Comparison of ENCODE assay signal across 1 cellular context in the genomic region with DNA sequence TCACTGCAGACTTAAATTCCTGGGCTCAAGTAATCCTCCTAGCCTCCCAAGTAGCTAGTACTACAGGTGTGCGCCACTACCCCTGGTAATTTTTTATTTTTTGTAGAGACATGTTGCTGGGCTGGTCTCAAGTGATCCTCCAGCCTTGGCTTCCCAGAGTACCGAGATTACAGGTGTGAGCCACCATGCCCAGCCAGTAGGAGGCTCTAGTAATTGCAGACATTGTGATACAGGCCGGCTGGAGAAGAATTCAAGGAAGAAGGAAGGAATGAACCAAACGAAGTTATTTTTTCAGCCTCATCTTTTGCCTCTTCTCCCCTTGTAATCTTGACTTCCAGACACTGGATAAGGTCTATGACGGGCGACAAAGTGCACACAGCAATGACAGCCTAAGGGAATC.
TF ChIP-seq lines count a peak whose summit lies in the region.

No MANE protein-coding gene starts in this region.

TF ChIP-seq in HepG2, 621 proteins besides CTCF, POLR2A, EP300 and RAD21:
- TF ChIP-seq ZNF816 (CRISPR knock-in tag; IDR thresholded peaks at IDR 0.05; ENCODE audit: borderline replicate concordance) (no peak), NR3C1 (CRISPR knock-in tag; IDR thresholded peaks at IDR 0.05) (no peak), STAG1 (CRISPR knock-in tag; IDR thresholded peaks at IDR 0.05) (0 out of 2 replicates have a peak, but pooled peaks have one; percentile 18), PTBP1 (IDR thresholded peaks at IDR 0.05; ENCODE audit: low read depth, low read length, poor library complexity, severe bottlenecking) (no peak), TARDBP (CRISPR knock-in tag; IDR thresholded peaks at IDR 0.05) (no peak)
- TF ChIP-seq, protein P1, sequence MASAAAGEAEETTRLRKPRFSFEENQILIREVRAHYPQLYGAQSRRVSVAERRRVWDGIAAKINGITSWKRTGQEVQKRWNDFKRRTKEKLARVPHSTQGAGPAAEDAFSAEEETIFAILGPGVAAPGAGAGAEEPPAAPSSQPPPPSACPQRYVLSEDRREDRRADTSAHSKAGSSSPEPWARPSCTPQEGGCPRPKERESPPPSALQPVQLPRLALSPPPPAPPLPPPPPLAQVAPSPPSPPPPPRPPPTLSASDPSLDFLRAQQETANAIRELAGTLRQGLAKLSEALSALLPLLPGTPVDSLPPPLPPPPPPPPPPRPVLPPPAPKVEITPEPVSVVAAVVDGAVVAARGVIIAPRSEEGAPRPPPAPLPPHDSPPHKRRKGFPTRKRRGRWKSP (CRISPR knock-in tag; IDR thresholded peaks at IDR 0.05), result no peak
- TF ChIP-seq, protein P2, sequence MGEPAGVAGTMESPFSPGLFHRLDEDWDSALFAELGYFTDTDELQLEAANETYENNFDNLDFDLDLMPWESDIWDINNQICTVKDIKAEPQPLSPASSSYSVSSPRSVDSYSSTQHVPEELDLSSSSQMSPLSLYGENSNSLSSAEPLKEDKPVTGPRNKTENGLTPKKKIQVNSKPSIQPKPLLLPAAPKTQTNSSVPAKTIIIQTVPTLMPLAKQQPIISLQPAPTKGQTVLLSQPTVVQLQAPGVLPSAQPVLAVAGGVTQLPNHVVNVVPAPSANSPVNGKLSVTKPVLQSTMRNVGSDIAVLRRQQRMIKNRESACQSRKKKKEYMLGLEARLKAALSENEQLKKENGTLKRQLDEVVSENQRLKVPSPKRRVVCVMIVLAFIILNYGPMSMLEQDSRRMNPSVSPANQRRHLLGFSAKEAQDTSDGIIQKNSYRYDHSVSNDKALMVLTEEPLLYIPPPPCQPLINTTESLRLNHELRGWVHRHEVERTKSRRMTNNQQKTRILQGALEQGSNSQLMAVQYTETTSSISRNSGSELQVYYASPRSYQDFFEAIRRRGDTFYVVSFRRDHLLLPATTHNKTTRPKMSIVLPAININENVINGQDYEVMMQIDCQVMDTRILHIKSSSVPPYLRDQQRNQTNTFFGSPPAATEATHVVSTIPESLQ (CRISPR knock-in tag; conservative IDR thresholded peaks at IDR 0.05), result no peak
